10 cellular contexts compared by ENCODE assay signal in genomic region chr2:95530734-95531133, GRCh38. TPM values are rescaled to one million over a fixed set of nuclear protein-coding genes. Genes with fewer than 3 reads are reported as not detected.
DNase-seq lines count a peak whose midpoint lies in the region; ATAC-seq and TF ChIP-seq lines count a peak whose summit lies in the region.
"Had no signal": no experiment of that assay in that cellular context is flagged by ENCODE, and none has a peak within 500 bp of the region (broad histone marks: within the 10 kb centered on the region; RNA-seq: fewer than 3 reads in every experiment).

No MANE protein-coding gene starts in this region.

- no peaks in the 10 kb centered on the region for H3K27me3 ChIP-seq in adipocyte (replicated peaks; ENCODE audit: control insufficient read depth, insufficient read depth, low read length)

- DNase-seq in AG04449 (ENCODE audit: low read depth, low spot score), result peak; percentile 31
- DNase-seq in adipocyte (ENCODE audit: low read depth), result peak; percentile 51
- no peak for DNase-seq in osteocyte (ENCODE audit: extremely low spot score, unreplicated experiment)
- no peak for DNase-seq in hippocampal formation (lab: John Stamatoyannopoulos, UW)
- no peak for DNase-seq in activated effector memory CD4-positive, alpha-beta T cell treated with anti-CD3 and anti-CD28 coated beads, Interleukin-2, amount 50 U/mL, for 16 hours

- no peaks in the 10 kb centered on the region for H3K36me3 Mint-ChIP-seq in osteocyte (ENCODE audit: unreplicated experiment)

- no peak overlapping the region for H3K9ac ChIP-seq in adipocyte (ENCODE audit: low read length)

- no peak overlapping the region for H3K4me3 Mint-ChIP-seq in osteocyte (ENCODE audit: unreplicated experiment)

- H3K4me3 ChIP-seq in AG04449 (ENCODE audit: low read depth, low read length) (no peak overlapping the region), adipocyte (ENCODE audit: low read length) (no peak overlapping the region)

- no peak overlapping the region for H3K27ac Mint-ChIP-seq in osteocyte (ENCODE audit: unreplicated experiment)

- H3K36me3 ChIP-seq in adipocyte (ENCODE audit: control insufficient read depth, insufficient read depth, low read length, severe bottlenecking), result no peaks in the 10 kb centered on the region

- TF ChIP-seq CTCF in AG04449 (IDR thresholded peaks at IDR 0.05; ENCODE audit: insufficient read depth, low read length, missing control alignments), result no peak
- TF ChIP-seq CTCF in osteocyte (IDR thresholded peaks at IDR 0.05), result no peak

- peak; percentile 63 for ATAC-seq in GM18867 (IDR thresholded peaks at IDR 0.05; ENCODE audit: unreplicated experiment)
- peak; percentile 58 for ATAC-seq in HG02981 (IDR thresholded peaks at IDR 0.05; ENCODE audit: unreplicated experiment)
- ATAC-seq in GM21526 (IDR thresholded peaks at IDR 0.05; ENCODE audit: low FRiP score, unreplicated experiment), result no peak

- H3K4me1 ChIP-seq in adipocyte (ENCODE audit: control insufficient read depth, insufficient read depth, low read length), result peaks cover 7% of the 10 kb centered on the region

- H3K9me3 ChIP-seq in adipocyte (ENCODE audit: control insufficient read depth, low read length), result no peaks in the 10 kb centered on the region

- H3K9me3 Mint-ChIP-seq in osteocyte (ENCODE audit: unreplicated experiment), result no peaks in the 10 kb centered on the region

- no peaks in the 10 kb centered on the region for H3K4me1 Mint-ChIP-seq in osteocyte (ENCODE audit: unreplicated experiment)

- POLR2A ChIA-PET in AG04449 (lab: Yijun Ruan, JAX), result no interaction called here

- CTCF ChIA-PET in AG04449 (lab: Yijun Ruan, JAX), result no interaction called here

- H3K27me3 Mint-ChIP-seq in osteocyte (ENCODE audit: unreplicated experiment), result peaks cover 13% of the 10 kb centered on the region

RNA-seq across cellular contexts. Expression of gene TRIM43B, which starts 46.2 kb away (rescaled TPM):
- not detected in 2 replicates for total RNA-seq in osteocyte
- total RNA-seq: mucosa of gallbladder, subcutaneous adipose tissue had no signal

Comparison
In these comparisons a context has a peak if more than half of its experiments do, and no peak if none do; other contexts are left out.
1. DNase-seq: peak in AG04449 (single experiment) and adipocyte (single experiment); none in osteocyte (single experiment), hippocampal formation (0 of 2) and activated effector memory CD4-positive, alpha-beta T cell treated with anti-CD3 and anti-CD28 coated beads, Interleukin-2, amount 50 U/mL, for 16 hours (single experiment).